ENCODE assay signal across 8 cellular contexts in the genomic region with DNA sequence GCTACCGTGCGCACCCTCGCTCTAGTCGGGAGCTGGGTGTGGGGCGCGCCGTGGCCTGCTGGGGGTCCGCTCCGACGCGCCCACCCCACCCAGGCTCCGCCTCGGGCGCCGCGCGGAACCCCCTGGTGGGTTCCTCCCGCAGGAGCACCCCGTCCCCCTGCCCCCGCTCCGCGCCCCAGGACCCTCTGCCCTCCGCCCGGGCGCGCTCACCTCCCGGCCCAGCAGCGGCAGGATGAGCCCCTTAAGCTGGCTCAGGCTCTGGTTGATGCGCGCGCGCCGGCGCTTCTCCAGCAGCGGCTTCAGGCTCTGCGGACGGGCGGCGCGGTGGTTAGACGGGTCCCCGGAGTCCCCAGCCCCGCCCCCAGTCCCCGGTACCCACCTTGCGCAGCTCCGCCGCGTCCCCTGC. TPM values are rescaled to one million over a fixed set of nuclear protein-coding genes. Genes with fewer than 3 reads are reported as not detected.
DNase-seq lines count a peak whose midpoint lies in the region; ATAC-seq, FAIRE-seq and TF ChIP-seq lines count a peak whose summit lies in the region.
"Had no signal": no experiment of that assay in that cellular context is flagged by ENCODE, and none has a peak within 500 bp of the region (broad histone marks: within the 10 kb centered on the region; RNA-seq: fewer than 3 reads in every experiment).

No MANE protein-coding gene starts in this region.

- H3K4ac ChIP-seq in trophoblast cell (ENCODE audit: low read depth, low read length): no peak overlapping the region

- H3K79me1 ChIP-seq in trophoblast cell (ENCODE audit: low read length): peaks cover 7% of the 10 kb centered on the region

- no peak overlapping the region for H3K9ac ChIP-seq in trophoblast cell (ENCODE audit: low read length)

- no peak overlapping the region for H3K27ac ChIP-seq in trophoblast cell (ENCODE audit: low read depth, low read length)

- no peak overlapping the region for H4K12ac ChIP-seq in trophoblast cell (ENCODE audit: low read depth, low read length)

- DNase-seq in D721Med (ENCODE audit: insufficient read length, low spot score): peak; percentile 68
- DNase-seq in LNCaP clone FGC (ENCODE audit: low read depth): no peak
- DNase-seq in trophoblast cell: no peak
- DNase-seq in SKM-1 (lab: John Stamatoyannopoulos, UW; ENCODE audit: unreplicated experiment): no peak
- DNase-seq in activated CD8-positive, alpha-beta memory T cell treated with anti-CD3 and anti-CD28 coated beads for 24 hours: no peak
- DNase-seq: SW 1271 had no signal

- no peak overlapping the region for H2AK5ac ChIP-seq in trophoblast cell (ENCODE audit: low read length)

- no peaks in the 10 kb centered on the region for H3K36me3 ChIP-seq in trophoblast cell (ENCODE audit: control insufficient read depth in 1 of 2, insufficient read depth in 2 of 2, low read length in 2 of 2)

- no peak overlapping the region for H2BK12ac ChIP-seq in trophoblast cell (ENCODE audit: low read length)

- no peak overlapping the region for H4K91ac ChIP-seq in trophoblast cell (ENCODE audit: low read depth, low read length)

- peaks cover 50% of the 10 kb centered on the region for H3K27me3 ChIP-seq in trophoblast cell (ENCODE audit: insufficient read depth, low read length)

- no peak overlapping the region for H2AFZ ChIP-seq in trophoblast cell (ENCODE audit: insufficient read depth, low read length, poor library complexity)

- peaks cover 8 to 27% of the 10 kb centered on the region in 2 experiments for H3K4me1 ChIP-seq in trophoblast cell (ENCODE audit: control insufficient read depth in 1 of 2, insufficient read depth in 2 of 2, low read length in 2 of 2)

- no peak overlapping the region for H2BK5ac ChIP-seq in trophoblast cell (ENCODE audit: low read depth, low read length, poor library complexity)

- no peaks in the 10 kb centered on the region for H3K79me2 ChIP-seq in trophoblast cell (ENCODE audit: control insufficient read depth, insufficient read depth, low read length, poor library complexity)

- H3K18ac ChIP-seq in trophoblast cell (ENCODE audit: low read length): no peak overlapping the region

- peak overlapping the region; percentile 53 for H3K4me2 ChIP-seq in trophoblast cell (ENCODE audit: low read length)

- peaks cover 3% of the 10 kb centered on the region for H3K9me3 ChIP-seq in trophoblast cell (ENCODE audit: insufficient read depth, low read depth, low read length)

- H4K8ac ChIP-seq in trophoblast cell (ENCODE audit: low read depth, low read length): no peak overlapping the region

- no CpG with 5 or more reads among the region's 48 CpGs for WGBS in trophoblast cell (ENCODE audit: extremely low coverage, insufficient coverage, insufficient read length)

- ATAC-seq in esophagus mucosa (peak; percentile 1), HG02798 (IDR thresholded peaks at IDR 0.05; ENCODE audit: poor library complexity, unreplicated experiment) (no peak)

- no peak overlapping the region for H3K14ac ChIP-seq in trophoblast cell (ENCODE audit: low read length)

- TF ChIP-seq CTCF in D721Med (IDR thresholded peaks at IDR 0.05; ENCODE audit: insufficient read depth, missing control alignments) (no peak), LNCaP clone FGC (IDR thresholded peaks at IDR 0.05; ENCODE audit: control insufficient read depth, extremely low read depth, insufficient read depth) (no peak)

- FAIRE-seq in D721Med (lab: Jason Lieb, UNC): no peak

- H2BK120ac ChIP-seq in trophoblast cell (ENCODE audit: insufficient read depth, low read length, poor library complexity): no peak overlapping the region

- H3K23ac ChIP-seq in trophoblast cell (ENCODE audit: low read length): no peak overlapping the region

- peak overlapping the region; percentile 48 for H3K4me3 ChIP-seq in LNCaP clone FGC (ENCODE audit: low read depth, low read length)
- no peak overlapping the region for H3K4me3 ChIP-seq in trophoblast cell (ENCODE audit: low read depth, low read length)

RNA-seq across cellular contexts. Expression of a gene that starts 0.3 kb away (rescaled TPM):
- total RNA-seq in esophagus mucosa: 47.3 TPM
- 33.7 and 41.0 TPM in 2 replicates for polyA plus RNA-seq in trophoblast cell (2013)

RNA-seq across cellular contexts. Expression of a gene that starts 5.2 kb away (rescaled TPM):
- 33.4 TPM for total RNA-seq in esophagus mucosa
- 5.8 and 6.9 TPM in 2 replicates for polyA plus RNA-seq in trophoblast cell (2013)

RNA-seq across cellular contexts. Expression of a gene that starts 25.8 kb away (rescaled TPM):
- total RNA-seq in esophagus mucosa: 37.2 TPM
- polyA plus RNA-seq in trophoblast cell (2013): 30.7 and 31.4 TPM in 2 replicates

RNA-seq across cellular contexts. Expression of a gene that starts 46.6 kb away (rescaled TPM):
- total RNA-seq in esophagus mucosa: 13.1 TPM
- 22.6 and 23.0 TPM in 2 replicates for polyA plus RNA-seq in trophoblast cell (2013)
